26 cellular contexts compared by ENCODE assay signal in the genomic region with DNA sequence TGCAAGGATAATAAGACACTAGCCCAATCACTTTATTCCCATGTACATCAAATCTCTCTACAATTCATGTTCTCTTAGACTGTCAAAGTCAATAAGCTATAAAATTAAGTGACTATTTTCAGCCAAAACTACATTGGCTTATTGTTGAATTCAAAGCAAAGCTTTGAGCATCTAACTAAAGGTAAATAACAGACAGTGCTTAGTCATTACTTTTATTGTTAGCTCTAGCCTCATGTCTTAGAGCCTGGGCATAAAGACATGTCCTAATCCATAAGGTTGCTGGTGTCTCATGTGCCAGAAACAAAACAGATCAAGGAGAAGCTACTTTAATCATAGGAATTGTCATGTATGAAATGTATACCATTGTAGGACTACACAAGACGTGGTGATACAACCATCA.
"Had no signal": no experiment of that assay in that cellular context is flagged by ENCODE, and none has a peak within 500 bp of the region (broad histone marks: within the 10 kb centered on the region; RNA-seq: fewer than 3 reads in every experiment).

No MANE protein-coding gene starts in this region.

- H3K27me3 ChIP-seq: dorsolateral prefrontal cortex, esophagus squamous epithelium, gastrocnemius medialis, heart right ventricle, left lung had no signal

- H3K27ac ChIP-seq: coronary artery, dorsolateral prefrontal cortex, epithelial cell of prostate, esophagus squamous epithelium, gastrocnemius medialis, heart right ventricle, left lung had no signal

- H3K36me3 ChIP-seq: esophagus squamous epithelium, gastrocnemius medialis, heart right ventricle, left lung had no signal

- DNase-seq: dermis blood vessel endothelial cell; dorsolateral prefrontal cortex; effector CD8-positive, alpha-beta T cell; effector memory CD8-positive, alpha-beta T cell; endodermal cell; erythroblast; esophagus squamous epithelium; foreskin fibroblast; foreskin melanocyte; gastrocnemius medialis; glutamatergic neuron; head of caudate nucleus; heart right ventricle; hippocampal formation; left cardiac atrium; left lung; left ventricle myocardium superior; mammary epithelial cell; mesendoderm; midbrain; naive thymus-derived CD4-positive, alpha-beta T cell; natural killer cell had no signal

- H3K4me1 ChIP-seq: esophagus squamous epithelium, gastrocnemius medialis, heart right ventricle, left lung had no signal

- ATAC-seq: effector memory CD8-positive, alpha-beta T cell; esophagus mucosa; gastrocnemius medialis; heart right ventricle; left cardiac atrium; left lung; left ventricle myocardium superior; naive thymus-derived CD4-positive, alpha-beta T cell; natural killer cell had no signal

- H3K4me3 ChIP-seq: coronary artery, dorsolateral prefrontal cortex, esophagus squamous epithelium, gastrocnemius medialis, heart right ventricle, left lung, lung had no signal

- H3K9me3 ChIP-seq: gastrocnemius medialis had no signal
